Comparison of ENCODE assay signal across 20 cellular contexts in genomic region chr2:127150996-127151395, GRCh38.
"Had no signal": no experiment of that assay in that cellular context is flagged by ENCODE, and none has a peak within 500 bp of the region (broad histone marks: within the 10 kb centered on the region; RNA-seq: fewer than 3 reads in every experiment).

No MANE protein-coding gene starts in this region.

- DNase-seq: effector CD4-positive, alpha-beta T cell; endodermal cell; erythroblast; heart right ventricle; hypothalamus; mammary epithelial cell; natural killer cell; ovary; stimulated activated CD4-positive, alpha-beta T cell treated with anti-CD3 and anti-CD28 coated beads, Interleukin-4, amount 100 ng/mL, for 1 hour; stimulated activated CD8-positive, alpha-beta memory T cell treated with anti-CD3 and anti-CD28 coated beads, Interleukin-4, amount 100 ng/mL, for 48 hours; stimulated activated naive CD8-positive, alpha-beta T cell treated with anti-CD3 and anti-CD28 coated beads, Interleukin-15, Interleukin-2, amounts not matched to agents 100 U/mL and 50 U/mL, for 24 hours; thyroid gland had no signal

- H3K27me3 ChIP-seq: ovary, right atrium auricular region, suprapubic skin, thyroid gland had no signal

- H3K27me3 Mint-ChIP-seq: type B pancreatic cell had no signal

- H3K9me3 Mint-ChIP-seq: natural killer cell; stimulated activated effector memory CD8-positive, alpha-beta T cell treated with anti-CD3 and anti-CD28 coated beads, Interleukin-12 subunit alpha, Interleukin-12 subunit beta, amount 100 ng/mL, for 72 hours; type B pancreatic cell had no signal

- H3K27ac Mint-ChIP-seq: endodermal cell; natural killer cell; stimulated activated effector memory CD8-positive, alpha-beta T cell treated with anti-CD3 and anti-CD28 coated beads, Interleukin-12 subunit alpha, Interleukin-12 subunit beta, amount 100 ng/mL, for 72 hours; type B pancreatic cell had no signal

- ATAC-seq: heart right ventricle; left lobe of liver; natural killer cell; stimulated activated effector memory CD8-positive, alpha-beta T cell treated with anti-CD3 and anti-CD28 coated beads, Interleukin-12 subunit alpha, Interleukin-12 subunit beta, amount 100 ng/mL, for 72 hours; stimulated activated naive CD8-positive, alpha-beta T cell treated with anti-CD3 and anti-CD28 coated beads, Interleukin-15, Interleukin-2, amounts not matched to agents 100 U/mL and 50 U/mL, for 24 hours had no signal

- H3K4me3 Mint-ChIP-seq: endodermal cell; natural killer cell; neural crest cell; stimulated activated effector memory CD8-positive, alpha-beta T cell treated with anti-CD3 and anti-CD28 coated beads, Interleukin-12 subunit alpha, Interleukin-12 subunit beta, amount 100 ng/mL, for 72 hours; type B pancreatic cell had no signal

- H3K9me3 ChIP-seq: ovary, suprapubic skin, thyroid gland had no signal

- H3K4me1 ChIP-seq: right atrium auricular region had no signal

- H3K36me3 Mint-ChIP-seq: natural killer cell; stimulated activated effector memory CD8-positive, alpha-beta T cell treated with anti-CD3 and anti-CD28 coated beads, Interleukin-12 subunit alpha, Interleukin-12 subunit beta, amount 100 ng/mL, for 72 hours; type B pancreatic cell had no signal

- H3K27ac ChIP-seq: coronary artery, heart right ventricle, ovary, right atrium auricular region, suprapubic skin, thyroid gland had no signal

- H3K4me1 Mint-ChIP-seq: endodermal cell; stimulated activated effector memory CD8-positive, alpha-beta T cell treated with anti-CD3 and anti-CD28 coated beads, Interleukin-12 subunit alpha, Interleukin-12 subunit beta, amount 100 ng/mL, for 72 hours had no signal

- H3K4me3 ChIP-seq: coronary artery, heart right ventricle, ovary, right atrium auricular region, smooth muscle cell, suprapubic skin, thyroid gland had no signal

- H3K36me3 ChIP-seq: heart right ventricle, ovary, right atrium auricular region, suprapubic skin, thyroid gland had no signal

- H3K4me2 ChIP-seq: smooth muscle cell had no signal
